13 cellular contexts compared by ENCODE assay signal in genomic region chrX:15863944-15864491, GRCh38.
"Had no signal": no experiment of that assay in that cellular context is flagged by ENCODE, and none has a peak within 500 bp of the region (broad histone marks: within the 10 kb centered on the region; RNA-seq: fewer than 3 reads in every experiment).

No MANE protein-coding gene starts in this region.

- H3K27ac ChIP-seq: right lobe of liver, spleen, suprapubic skin, upper lobe of left lung had no signal

- ATAC-seq: effector memory CD8-positive, alpha-beta T cell; naive thymus-derived CD8-positive, alpha-beta T cell; right lobe of liver; stimulated activated naive CD8-positive, alpha-beta T cell treated with anti-CD3 and anti-CD28 coated beads, Interleukin-15, Interleukin-2, amounts not matched to agents 100 U/mL and 50 U/mL, for 24 hours had no signal

- H3K9me3 ChIP-seq: right lobe of liver, spleen, suprapubic skin, upper lobe of left lung had no signal

- H3K4me3 ChIP-seq: lung, right lobe of liver, spleen, suprapubic skin, upper lobe of left lung had no signal

- H3K36me3 ChIP-seq: right lobe of liver, spleen, suprapubic skin, upper lobe of left lung had no signal

- H3K27me3 ChIP-seq: right lobe of liver, suprapubic skin, upper lobe of left lung had no signal

- DNase-seq: activated CD4-positive, alpha-beta memory T cell treated with anti-CD3 and anti-CD28 coated beads, Interleukin-2, amount 10 ng/mL, durations not matched to agents 7 days and 5 days; activated CD8-positive, alpha-beta memory T cell treated with anti-CD3 and anti-CD28 coated beads, Interleukin-2, amount 50 U/mL, for 4 hours; activated naive CD4-positive, alpha-beta T cell; effector memory CD8-positive, alpha-beta T cell; naive thymus-derived CD8-positive, alpha-beta T cell; right lobe of liver; spleen; stimulated activated CD4-positive, alpha-beta T cell treated with anti-CD3 and anti-CD28 coated beads, Interleukin-1b, Interleukin-23, amount 100 ng/mL, for 48 hours; stimulated activated naive CD8-positive, alpha-beta T cell treated with anti-CD3 and anti-CD28 coated beads, Interleukin-15, Interleukin-2, amounts not matched to agents 100 U/mL and 50 U/mL, for 24 hours; T-helper 9 cell; upper lobe of left lung had no signal

- H3K4me1 ChIP-seq: right lobe of liver, spleen, suprapubic skin, upper lobe of left lung had no signal
